35 cellular contexts compared by ENCODE assay signal in the genomic region with DNA sequence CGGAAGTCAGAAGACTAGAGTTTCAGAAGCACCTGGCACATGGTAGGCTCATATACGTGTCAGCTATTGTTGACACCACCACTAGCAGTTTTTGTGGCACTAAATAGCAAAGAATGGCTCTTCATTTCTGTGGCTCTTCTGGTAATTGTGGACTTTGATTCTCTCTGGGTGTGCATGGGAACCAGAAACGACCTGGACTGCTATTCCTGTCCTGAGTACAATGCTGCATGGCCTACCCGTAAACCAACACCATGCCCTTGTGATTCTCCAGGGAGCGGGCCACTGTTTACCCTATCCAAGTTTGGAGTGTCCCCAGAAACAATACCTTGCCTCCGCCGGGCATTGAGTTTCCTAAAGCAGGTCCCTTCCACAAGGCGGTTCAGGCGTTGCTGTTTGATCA.
"Had no signal": no experiment of that assay in that cellular context is flagged by ENCODE, and none has a peak within 500 bp of the region (broad histone marks: within the 10 kb centered on the region; RNA-seq: fewer than 3 reads in every experiment).

No MANE protein-coding gene starts in this region.

- H3K27ac Mint-ChIP-seq: activated CD4-positive, alpha-beta T cell treated with anti-CD3 and anti-CD28 coated beads for 36 hours; activated CD4-positive, alpha-beta T cell treated with anti-CD3 and anti-CD28 coated beads, Interleukin-2, amount 10 ng/mL, durations not matched to agents 7 days and 5 days; activated CD8-positive, alpha-beta T cell treated with anti-CD3 and anti-CD28 coated beads, Interleukin-2, amount 10 ng/mL, durations not matched to agents 7 days and 5 days; activated naive CD4-positive, alpha-beta T cell treated with anti-CD3 and anti-CD28 coated beads, Interleukin-2, amount 50 U/mL, for 24 hours; activated naive CD8-positive, alpha-beta T cell treated with anti-CD3 and anti-CD28 coated beads, Interleukin-2, amount 10 ng/mL, durations not matched to agents 7 days and 5 days; activated T-cell treated with anti-CD3 and anti-CD28 coated beads, Interleukin-2, amount 50 U/mL, for 24 hours; activated T-helper 2 cell treated with anti-CD3 and anti-CD28 coated beads, Interferon-gamma antibody, Interleukin-2, Interleukin-4, amounts not matched to agents 10 μg/mL and 5 μg/mL and 100 μg/mL, durations not matched to agents 14 hours and 24 hours and 36 hours; T-helper 1 cell treated with Interleukin-12 subunit alpha and Interleukin-12 subunit beta and Interleukin-4 antibody, amounts not matched to agents 30 μg/mL and 1 μg/mL, for 36 hours; WTC11 had no signal

- H3K4me3 Mint-ChIP-seq: activated CD4-positive, alpha-beta T cell treated with anti-CD3 and anti-CD28 coated beads for 36 hours; activated CD4-positive, alpha-beta T cell treated with anti-CD3 and anti-CD28 coated beads, Interleukin-2, amount 10 ng/mL, durations not matched to agents 7 days and 5 days; activated CD8-positive, alpha-beta T cell treated with anti-CD3 and anti-CD28 coated beads, Interleukin-2, amount 10 ng/mL, durations not matched to agents 7 days and 5 days; activated naive CD4-positive, alpha-beta T cell treated with anti-CD3 and anti-CD28 coated beads, Interleukin-2, amount 50 U/mL, for 24 hours; activated naive CD8-positive, alpha-beta T cell treated with anti-CD3 and anti-CD28 coated beads, Interleukin-2, amount 10 ng/mL, durations not matched to agents 7 days and 5 days; activated T-cell treated with anti-CD3 and anti-CD28 coated beads, Interleukin-2, amount 50 U/mL, for 24 hours; T-helper 1 cell treated with Interleukin-12 subunit alpha and Interleukin-12 subunit beta and Interleukin-4 antibody, amounts not matched to agents 30 μg/mL and 1 μg/mL, for 36 hours; T-helper 2 cell treated with Interferon-gamma antibody and Interleukin-4, amounts not matched to agents 5 μg/mL and 100 μg/mL, for 36 hours; WTC11 had no signal

- H3K27me3 Mint-ChIP-seq: activated CD4-positive, alpha-beta T cell treated with anti-CD3 and anti-CD28 coated beads for 36 hours; activated CD4-positive, alpha-beta T cell treated with anti-CD3 and anti-CD28 coated beads, Interleukin-2, amount 10 ng/mL, durations not matched to agents 7 days and 5 days; activated naive CD4-positive, alpha-beta T cell treated with anti-CD3 and anti-CD28 coated beads, Interleukin-2, amount 50 U/mL, for 24 hours; activated naive CD8-positive, alpha-beta T cell treated with anti-CD3 and anti-CD28 coated beads, Interleukin-2, amount 10 ng/mL, durations not matched to agents 7 days and 5 days; activated T-cell treated with anti-CD3 and anti-CD28 coated beads, Interleukin-2, amount 50 U/mL, for 24 hours had no signal

- H3K9me3 Mint-ChIP-seq: activated CD4-positive, alpha-beta T cell treated with anti-CD3 and anti-CD28 coated beads, Interleukin-2, amount 10 ng/mL, durations not matched to agents 7 days and 5 days; activated naive CD4-positive, alpha-beta T cell treated with anti-CD3 and anti-CD28 coated beads, Interleukin-2, amount 50 U/mL, for 24 hours; activated T-cell treated with anti-CD3 and anti-CD28 coated beads, Interleukin-2, amount 50 U/mL, for 24 hours; activated T-helper 2 cell treated with anti-CD3 and anti-CD28 coated beads, Interferon-gamma antibody, Interleukin-2, Interleukin-4, amounts not matched to agents 10 μg/mL and 5 μg/mL and 100 μg/mL, durations not matched to agents 14 hours and 24 hours and 36 hours; T-helper 2 cell treated with Interferon-gamma antibody and Interleukin-4, amounts not matched to agents 5 μg/mL and 100 μg/mL, for 36 hours; WTC11 had no signal

- H3K4me1 ChIP-seq: ascending aorta, Peyer's patch, SJSA1 had no signal

- H3K27me3 ChIP-seq: ascending aorta, cardiac muscle cell, Peyer's patch, SJSA1 had no signal

- H3K36me3 Mint-ChIP-seq: WTC11 had no signal

- H3K9me3 ChIP-seq: ascending aorta, Peyer's patch, SJSA1, SK-N-SH had no signal

- H3K27ac ChIP-seq: ascending aorta, cardiac muscle cell, Peyer's patch, SJSA1 had no signal

- H3K4me1 Mint-ChIP-seq: activated CD4-positive, alpha-beta T cell treated with anti-CD3 and anti-CD28 coated beads for 36 hours; activated CD4-positive, alpha-beta T cell treated with anti-CD3 and anti-CD28 coated beads, Interleukin-2, amount 10 ng/mL, durations not matched to agents 7 days and 5 days; activated naive CD4-positive, alpha-beta T cell treated with anti-CD3 and anti-CD28 coated beads, Interleukin-2, amount 50 U/mL, for 24 hours; WTC11 had no signal

- ATAC-seq: activated CD4-positive, alpha-beta T cell treated with anti-CD3 and anti-CD28 coated beads for 36 hours; activated CD4-positive, CD25-positive, alpha-beta regulatory T cell treated with anti-CD3 and anti-CD28 coated beads, Interleukin-2, amount 50 U/mL, for 24 hours; activated CD8-positive, alpha-beta T cell treated with anti-CD3 and anti-CD28 coated beads, Interleukin-2, amount 10 ng/mL, durations not matched to agents 7 days and 5 days; PC-3; WTC11 had no signal

- H3K36me3 ChIP-seq: ascending aorta, cardiac muscle cell, SJSA1 had no signal

- DNase-seq: activated CD4-positive, alpha-beta T cell treated with anti-CD3 and anti-CD28 coated beads for 36 hours; activated CD4-positive, alpha-beta T cell treated with anti-CD3 and anti-CD28 coated beads, Interleukin-2, amount 10 ng/mL, durations not matched to agents 7 days and 5 days; activated CD4-positive, alpha-beta T cell treated with anti-CD3 and anti-CD28 coated beads, Interleukin-2, amount 50 U/mL, for 48 hours; activated CD8-positive, alpha-beta T cell treated with anti-CD3 and anti-CD28 coated beads, Interleukin-2, amount 10 ng/mL, durations not matched to agents 7 days and 5 days; activated gamma-delta T cell; activated naive CD4-positive, alpha-beta T cell treated with Interleukin-2 at 50 U/mL for 16 hours; activated naive CD8-positive, alpha-beta T cell treated with anti-CD3 and anti-CD28 coated beads, Interleukin-2, amount 10 ng/mL, durations not matched to agents 7 days and 5 days; activated T-cell treated with anti-CD3 and anti-CD28 coated beads, Interleukin-2, amount 50 U/mL, for 24 hours; amygdala; Kasumi-1; MM.1S; MV-4-11; NCI-H1092; NCI-H1436 treated with DMSO at 0.1 percent for 48 hours; NCI-H1694 treated with DMSO at 0.1 percent for 48 hours; NCI-H2029; NCI-H2171; NCI-H510A; NCI-H526; NCI-H748 treated with DMSO at 0.1 percent for 48 hours; NK-92 treated with Interleukin-12 subunit alpha and Interleukin-12 subunit beta, amount 100 ng/mL, for 24 hours; PC-3; Peyer's patch; RPMI8226; SHP77 treated with DMSO at 0.1 percent for 48 hours had no signal

- H3K9ac ChIP-seq: SK-N-SH had no signal

- H3K4me3 ChIP-seq: ascending aorta, cardiac muscle cell, Peyer's patch, SJSA1 had no signal
